ENCODE assay signal across 8 cellular contexts in genomic region chr20:47262365-47263013, GRCh38.
A peak's percentile ranks its signal among the peaks of the same experiment; 100 is the strongest.
DNase-seq lines count a peak whose midpoint lies in the region; ATAC-seq lines count a peak whose summit lies in the region.

No MANE protein-coding gene starts in this region.

- H3K4me1 Mint-ChIP-seq in activated naive CD4-positive, alpha-beta T cell treated with anti-CD3 and anti-CD28 coated beads, Interleukin-2, amount 10 ng/mL, durations not matched to agents 7 days and 5 days, result peaks cover 9% of the 10 kb centered on the region
- H3K4me1 Mint-ChIP-seq in stimulated activated naive B cell treated with anti-CD40 and anti-IgM and Interleukin-4, amounts not matched to agents 10 μg/mL and 1 μg/mL and 100 μg/mL, for 72 hours, result peaks cover 61 to 86% of the 10 kb centered on the region in 2 donors
- peaks cover 5 to 22% (median 17%) of the 10 kb centered on the region in 4 donors for H3K4me1 Mint-ChIP-seq in CD4-positive, alpha-beta memory T cell

- ATAC-seq in activated naive CD4-positive, alpha-beta T cell treated with anti-CD3 and anti-CD28 coated beads, Interleukin-2, amount 50 U/mL, for 72 hours, result no peak
- peak; percentile 58 for ATAC-seq in HG03135 (IDR thresholded peaks at IDR 0.05; ENCODE audit: unreplicated experiment)
- peak; percentile 81 to 88 for ATAC-seq in stimulated activated naive B cell treated with anti-CD40 and anti-IgM and Interleukin-4, amounts not matched to agents 10 μg/mL and 1 μg/mL and 100 μg/mL, for 72 hours (replicated peaks)
- ATAC-seq in GM19328 (IDR thresholded peaks at IDR 0.05; ENCODE audit: unreplicated experiment), result no peak

- no peak for DNase-seq in activated naive CD4-positive, alpha-beta T cell treated with anti-CD3 and anti-CD28 coated beads, Interleukin-2, amount 10 ng/mL, durations not matched to agents 7 days and 5 days
- DNase-seq in activated naive CD4-positive, alpha-beta T cell treated with anti-CD3 and anti-CD28 coated beads, Interleukin-2, amount 50 U/mL, for 72 hours (ENCODE audit: low spot score in 2 of 2), result no peak
- DNase-seq in NOMO-1 treated with dmso at 0.1 percent for 144 hours (lab: John Stamatoyannopoulos, UW; ENCODE audit: unreplicated experiment) (peak; percentile 76), anterior cingulate cortex (lab: John Stamatoyannopoulos, UW) (no peak)
- DNase-seq in stimulated activated naive B cell treated with anti-CD40 and anti-IgM and Interleukin-4, amounts not matched to agents 10 μg/mL and 1 μg/mL and 100 μg/mL, for 72 hours, result peak; percentile 47
- no peak for DNase-seq in CD4-positive, alpha-beta memory T cell

- no peaks in the 10 kb centered on the region for H3K27me3 Mint-ChIP-seq in activated naive CD4-positive, alpha-beta T cell treated with anti-CD3 and anti-CD28 coated beads, Interleukin-2, amount 10 ng/mL, durations not matched to agents 7 days and 5 days
- H3K27me3 Mint-ChIP-seq in stimulated activated naive B cell treated with anti-CD40 and anti-IgM and Interleukin-4, amounts not matched to agents 10 μg/mL and 1 μg/mL and 100 μg/mL, for 72 hours, result no peaks in the 10 kb centered on the region
- no peaks in the 10 kb centered on the region for H3K27me3 Mint-ChIP-seq in CD4-positive, alpha-beta memory T cell

- peaks cover 18% of the 10 kb centered on the region for H3K36me3 ChIP-seq in CD4-positive, alpha-beta memory T cell (ENCODE audit: insufficient read depth, low read length)

- intact Hi-C loops in CD4-positive, alpha-beta memory T cell (cut with micrococcal nuclease), result no loop called here

- CTCF ChIA-PET in activated naive CD4-positive, alpha-beta T cell treated with anti-CD3 and anti-CD28 coated beads, Interleukin-2, amount 10 ng/mL, durations not matched to agents 7 days and 5 days (lab: Charles Lee), result interaction anchor here (3.2 to 3.5 kb wide), 2 partner anchors 11 to 122 kb away, joined by 16 to 20 read pairs; no protein-coding TSS in a partner anchor
- CTCF ChIA-PET in CD4-positive, alpha-beta memory T cell (lab: Charles Lee; ENCODE audit: partially characterized antibody), result interaction anchor here (1.9 to 3.5 kb wide), 3 partner anchors 9 to 121 kb away, joined by 8 to 15 read pairs (median 8); no protein-coding TSS in a partner anchor

- no peaks in the 10 kb centered on the region for H3K4me1 ChIP-seq in CD4-positive, alpha-beta memory T cell (ENCODE audit: insufficient read depth, low read length)

- no peak overlapping the region for H3K27ac ChIP-seq in CD4-positive, alpha-beta memory T cell (ENCODE audit: low read depth, low read length)

- peak overlapping the region; percentile 63 for H3K27ac Mint-ChIP-seq in activated naive CD4-positive, alpha-beta T cell treated with anti-CD3 and anti-CD28 coated beads, Interleukin-2, amount 10 ng/mL, durations not matched to agents 7 days and 5 days
- H3K27ac Mint-ChIP-seq in activated naive CD4-positive, alpha-beta T cell treated with anti-CD3 and anti-CD28 coated beads, Interleukin-2, amount 50 U/mL, for 72 hours, result peak overlapping the region in 1 of 2 donors; percentile 52
- H3K27ac Mint-ChIP-seq in stimulated activated naive B cell treated with anti-CD40 and anti-IgM and Interleukin-4, amounts not matched to agents 10 μg/mL and 1 μg/mL and 100 μg/mL, for 72 hours, result peak overlapping the region; percentile 60
- H3K27ac Mint-ChIP-seq in CD4-positive, alpha-beta memory T cell, result peak overlapping the region in 1 of 7 donors; percentile 19

- no peaks in the 10 kb centered on the region for H3K27me3 ChIP-seq in CD4-positive, alpha-beta memory T cell (ENCODE audit: insufficient read depth, low read length)

- H3K4me3 Mint-ChIP-seq in activated naive CD4-positive, alpha-beta T cell treated with anti-CD3 and anti-CD28 coated beads, Interleukin-2, amount 10 ng/mL, durations not matched to agents 7 days and 5 days, result no peak overlapping the region
- peak overlapping the region; percentile 36 to 61 for H3K4me3 Mint-ChIP-seq in stimulated activated naive B cell treated with anti-CD40 and anti-IgM and Interleukin-4, amounts not matched to agents 10 μg/mL and 1 μg/mL and 100 μg/mL, for 72 hours
- H3K4me3 Mint-ChIP-seq in CD4-positive, alpha-beta memory T cell, result no peak overlapping the region

- peaks cover 48% of the 10 kb centered on the region for H3K36me3 Mint-ChIP-seq in activated naive CD4-positive, alpha-beta T cell treated with anti-CD3 and anti-CD28 coated beads, Interleukin-2, amount 10 ng/mL, durations not matched to agents 7 days and 5 days
- H3K36me3 Mint-ChIP-seq in activated naive CD4-positive, alpha-beta T cell treated with anti-CD3 and anti-CD28 coated beads, Interleukin-2, amount 50 U/mL, for 72 hours, result peaks cover 0 to 5% of the 10 kb centered on the region in 2 donors
- peaks cover 35 to 57% of the 10 kb centered on the region in 2 donors for H3K36me3 Mint-ChIP-seq in stimulated activated naive B cell treated with anti-CD40 and anti-IgM and Interleukin-4, amounts not matched to agents 10 μg/mL and 1 μg/mL and 100 μg/mL, for 72 hours
- peaks cover 47 to 63% of the 10 kb centered on the region in 2 donors for H3K36me3 Mint-ChIP-seq in CD4-positive, alpha-beta memory T cell

- H3K9me3 Mint-ChIP-seq in activated naive CD4-positive, alpha-beta T cell treated with anti-CD3 and anti-CD28 coated beads, Interleukin-2, amount 10 ng/mL, durations not matched to agents 7 days and 5 days, result no peaks in the 10 kb centered on the region
- H3K9me3 Mint-ChIP-seq in activated naive CD4-positive, alpha-beta T cell treated with anti-CD3 and anti-CD28 coated beads, Interleukin-2, amount 50 U/mL, for 72 hours, result no peaks in the 10 kb centered on the region
- H3K9me3 Mint-ChIP-seq in stimulated activated naive B cell treated with anti-CD40 and anti-IgM and Interleukin-4, amounts not matched to agents 10 μg/mL and 1 μg/mL and 100 μg/mL, for 72 hours, result peaks cover 0 to 2% of the 10 kb centered on the region in 2 donors
- no peaks in the 10 kb centered on the region for H3K9me3 Mint-ChIP-seq in CD4-positive, alpha-beta memory T cell

- POLR2A ChIA-PET in CD4-positive, alpha-beta memory T cell (lab: Charles Lee; ENCODE audit: partially characterized antibody), result no interaction called here

- H3K9me3 ChIP-seq in CD4-positive, alpha-beta memory T cell (ENCODE audit: control insufficient read depth in 1 of 2, low read length in 2 of 2), result no peaks in the 10 kb centered on the region

- H3K4me3 ChIP-seq in CD4-positive, alpha-beta memory T cell (ENCODE audit: low read length in 2 of 2), result no peak overlapping the region

Comparison
In these comparisons a context has a peak if more than half of its experiments do, and no peak if none do; other contexts are left out.
1. DNase-seq: peak in NOMO-1 treated with dmso at 0.1 percent for 144 hours (single experiment) and stimulated activated naive B cell treated with anti-CD40 and anti-IgM and Interleukin-4, amounts not matched to agents 10 μg/mL and 1 μg/mL and 100 μg/mL, for 72 hours (single experiment); none in activated naive CD4-positive, alpha-beta T cell treated with anti-CD3 and anti-CD28 coated beads, Interleukin-2, amount 10 ng/mL, durations not matched to agents 7 days and 5 days (single experiment), activated naive CD4-positive, alpha-beta T cell treated with anti-CD3 and anti-CD28 coated beads, Interleukin-2, amount 50 U/mL, for 72 hours (0 of 2), CD4-positive, alpha-beta memory T cell (0 of 5) and anterior cingulate cortex (0 of 58).
2. H3K4me3 Mint-ChIP-seq: peak in stimulated activated naive B cell treated with anti-CD40 and anti-IgM and Interleukin-4, amounts not matched to agents 10 μg/mL and 1 μg/mL and 100 μg/mL, for 72 hours (2 of 2); none in activated naive CD4-positive, alpha-beta T cell treated with anti-CD3 and anti-CD28 coated beads, Interleukin-2, amount 10 ng/mL, durations not matched to agents 7 days and 5 days (single experiment) and CD4-positive, alpha-beta memory T cell (0 of 8).
3. ATAC-seq: peak in HG03135 (single experiment) and stimulated activated naive B cell treated with anti-CD40 and anti-IgM and Interleukin-4, amounts not matched to agents 10 μg/mL and 1 μg/mL and 100 μg/mL, for 72 hours (2 of 2); none in activated naive CD4-positive, alpha-beta T cell treated with anti-CD3 and anti-CD28 coated beads, Interleukin-2, amount 50 U/mL, for 72 hours (0 of 2) and GM19328 (single experiment).